In genomic region chr2:64414736-64415435, GRCh38 we compare ENCODE assay signal across 20 cellular contexts. TPM values are rescaled to one million over a fixed set of nuclear protein-coding genes. Genes with fewer than 3 reads are reported as not detected.
DNase-seq lines count a peak whose midpoint lies in the region; ATAC-seq and TF ChIP-seq lines count a peak whose summit lies in the region.
"Had no signal": no experiment of that assay in that cellular context is flagged by ENCODE, and none has a peak within 500 bp of the region (broad histone marks: within the 10 kb centered on the region; RNA-seq: fewer than 3 reads in every experiment).

No MANE protein-coding gene starts in this region.

- H3K9me3 Mint-ChIP-seq in activated CD4-positive, alpha-beta memory T cell treated with anti-CD3 and anti-CD28 coated beads for 36 hours = no peaks in the 10 kb centered on the region
- H3K9me3 Mint-ChIP-seq in activated CD4-positive, alpha-beta memory T cell treated with anti-CD3 and anti-CD28 coated beads, Interleukin-2, amount 10 ng/mL, durations not matched to agents 7 days and 5 days = no peaks in the 10 kb centered on the region
- H3K9me3 Mint-ChIP-seq in nephron progenitor cell = no peaks in the 10 kb centered on the region
- H3K9me3 Mint-ChIP-seq: CD8-positive, alpha-beta memory T cell had no signal

- CTCF ChIA-PET in activated CD4-positive, alpha-beta memory T cell treated with anti-CD3 and anti-CD28 coated beads for 36 hours (lab: Charles Lee) = interaction anchor here (0.6 kb wide), 1 partner anchor 26 kb away, joined by 3 read pairs; no protein-coding TSS in a partner anchor
- CTCF ChIA-PET in activated CD4-positive, alpha-beta memory T cell treated with anti-CD3 and anti-CD28 coated beads, Interleukin-2, amount 10 ng/mL, durations not matched to agents 7 days and 5 days (lab: Charles Lee) = no interaction called here

- no peak overlapping the region for H3K27ac Mint-ChIP-seq in activated CD4-positive, alpha-beta memory T cell treated with anti-CD3 and anti-CD28 coated beads for 36 hours
- H3K27ac Mint-ChIP-seq in activated CD4-positive, alpha-beta memory T cell treated with anti-CD3 and anti-CD28 coated beads, Interleukin-2, amount 10 ng/mL, durations not matched to agents 7 days and 5 days = no peak overlapping the region
- peak overlapping the region; percentile 20 for H3K27ac Mint-ChIP-seq in nephron progenitor cell
- H3K27ac Mint-ChIP-seq: CD8-positive, alpha-beta memory T cell had no signal

- ATAC-seq in upper lobe of right lung (peak; percentile 63), GM21723 (IDR thresholded peaks at IDR 0.05; ENCODE audit: unreplicated experiment) (no peak)
- ATAC-seq: GM12878 had no signal

- no peak overlapping the region for H3K27ac ChIP-seq in upper lobe of right lung
- H3K27ac ChIP-seq: BLaER1 treated with 17β-estradiol and CSF1 and Interleukin-3, amounts not matched to agents 10 nM and 100 nM had no signal

- no peaks in the 10 kb centered on the region for H3K4me1 Mint-ChIP-seq in activated CD4-positive, alpha-beta memory T cell treated with anti-CD3 and anti-CD28 coated beads for 36 hours (ENCODE audit: low read depth)
- H3K4me1 Mint-ChIP-seq in activated CD4-positive, alpha-beta memory T cell treated with anti-CD3 and anti-CD28 coated beads, Interleukin-2, amount 10 ng/mL, durations not matched to agents 7 days and 5 days = no peaks in the 10 kb centered on the region
- H3K4me1 Mint-ChIP-seq in nephron progenitor cell = peaks cover 43% of the 10 kb centered on the region
- H3K4me1 Mint-ChIP-seq: CD8-positive, alpha-beta memory T cell had no signal

- no peaks in the 10 kb centered on the region for H3K4me1 ChIP-seq in upper lobe of right lung
- H3K4me1 ChIP-seq: BLaER1 treated with 17β-estradiol and CSF1 and Interleukin-3, amounts not matched to agents 10 nM and 100 nM; HAP-1 had no signal

- no peaks in the 10 kb centered on the region for H3K36me3 ChIP-seq in upper lobe of right lung
- H3K36me3 ChIP-seq: BLaER1 treated with 17β-estradiol and CSF1 and Interleukin-3, amounts not matched to agents 10 nM and 100 nM; HAP-1 had no signal

- no peaks in the 10 kb centered on the region for H3K27me3 ChIP-seq in upper lobe of right lung
- H3K27me3 ChIP-seq: BLaER1 treated with 17β-estradiol and CSF1 and Interleukin-3, amounts not matched to agents 10 nM and 100 nM had no signal

- H3K4me3 ChIP-seq in upper lobe of right lung = no peak overlapping the region
- H3K4me3 ChIP-seq: BLaER1 treated with 17β-estradiol and CSF1 and Interleukin-3, amounts not matched to agents 10 nM and 100 nM; GM12878; HAP-1 had no signal

- H3K4me3 Mint-ChIP-seq in activated CD4-positive, alpha-beta memory T cell treated with anti-CD3 and anti-CD28 coated beads for 36 hours = no peak overlapping the region
- H3K4me3 Mint-ChIP-seq in activated CD4-positive, alpha-beta memory T cell treated with anti-CD3 and anti-CD28 coated beads, Interleukin-2, amount 10 ng/mL, durations not matched to agents 7 days and 5 days = no peak overlapping the region
- no peak overlapping the region for H3K4me3 Mint-ChIP-seq in nephron progenitor cell
- H3K4me3 Mint-ChIP-seq: CD8-positive, alpha-beta memory T cell had no signal

- DNase-seq in activated CD4-positive, alpha-beta memory T cell treated with anti-CD3 and anti-CD28 coated beads for 36 hours = peak; percentile 24
- DNase-seq in activated CD4-positive, alpha-beta memory T cell treated with anti-CD3 and anti-CD28 coated beads, Interleukin-2, amount 10 ng/mL, durations not matched to agents 7 days and 5 days = no peak
- peak; percentile 27 for DNase-seq in RPMI8226
- DNase-seq in nephron progenitor cell = no peak
- no peak for DNase-seq in upper lobe of right lung
- no peak for DNase-seq in NCI-H510A treated with DMSO at 0.1 percent for 48 hours (lab: John Stamatoyannopoulos, UW)
- DNase-seq: CD8-positive, alpha-beta memory T cell; DMS53; EL; Karpas-422; NCI-H1092; NCI-H146; NCI-H2081; NCI-H2171 treated with DMSO at 0.1 percent for 48 hours; NCI-H446 treated with DMSO at 0.1 percent for 48 hours; SHP77 treated with DMSO at 0.1 percent for 48 hours had no signal

- no peak for TF ChIP-seq CTCF in nephron progenitor cell (IDR thresholded peaks at IDR 0.05)
- TF ChIP-seq CTCF in upper lobe of right lung (IDR thresholded peaks at IDR 0.05) = no peak

- POLR2A ChIA-PET in activated CD4-positive, alpha-beta memory T cell treated with anti-CD3 and anti-CD28 coated beads for 36 hours (lab: Charles Lee) = interaction anchor here (1.3 kb wide), 1 partner anchor 14 kb away, joined by 3 read pairs; no protein-coding TSS in a partner anchor
- POLR2A ChIA-PET in activated CD4-positive, alpha-beta memory T cell treated with anti-CD3 and anti-CD28 coated beads, Interleukin-2, amount 10 ng/mL, durations not matched to agents 7 days and 5 days (lab: Charles Lee) = no interaction called here

- H3K27me3 Mint-ChIP-seq in activated CD4-positive, alpha-beta memory T cell treated with anti-CD3 and anti-CD28 coated beads for 36 hours = no peaks in the 10 kb centered on the region
- H3K27me3 Mint-ChIP-seq in activated CD4-positive, alpha-beta memory T cell treated with anti-CD3 and anti-CD28 coated beads, Interleukin-2, amount 10 ng/mL, durations not matched to agents 7 days and 5 days = peaks cover 4% of the 10 kb centered on the region
- H3K27me3 Mint-ChIP-seq in nephron progenitor cell (ENCODE audit: low read depth, poor library complexity) = peaks cover 4% of the 10 kb centered on the region

- H3K36me3 Mint-ChIP-seq in activated CD4-positive, alpha-beta memory T cell treated with anti-CD3 and anti-CD28 coated beads for 36 hours = no peaks in the 10 kb centered on the region
- no peaks in the 10 kb centered on the region for H3K36me3 Mint-ChIP-seq in activated CD4-positive, alpha-beta memory T cell treated with anti-CD3 and anti-CD28 coated beads, Interleukin-2, amount 10 ng/mL, durations not matched to agents 7 days and 5 days (ENCODE audit: low read depth)
- H3K36me3 Mint-ChIP-seq in nephron progenitor cell (ENCODE audit: low read depth) = no peaks in the 10 kb centered on the region
- H3K36me3 Mint-ChIP-seq: CD8-positive, alpha-beta memory T cell had no signal

- intact Hi-C loops in activated CD4-positive, alpha-beta memory T cell treated with anti-CD3 and anti-CD28 coated beads for 36 hours (cut with micrococcal nuclease) = no loop called here
- intact Hi-C loops in upper lobe of right lung (cut with DNase I) = no loop called here

- H3K9me3 ChIP-seq in upper lobe of right lung = no peaks in the 10 kb centered on the region
- H3K9me3 ChIP-seq: BLaER1 treated with 17β-estradiol and CSF1 and Interleukin-3, amounts not matched to agents 10 nM and 100 nM; HAP-1 had no signal

RNA-seq across cellular contexts. Expression of gene LGALSL, which starts 39.1 kb away (rescaled TPM):
- 1 to 10 TPM; 1.3 to 1.5 TPM for total RNA-seq in activated CD4-positive, alpha-beta memory T cell treated with anti-CD3 and anti-CD28 coated beads for 36 hours
- total RNA-seq in activated CD4-positive, alpha-beta memory T cell treated with anti-CD3 and anti-CD28 coated beads, Interleukin-2, amount 10 ng/mL, durations not matched to agents 7 days and 5 days = 1 to 10 TPM; 2.1 to 2.6 TPM
- 43.2 TPM for total RNA-seq in upper lobe of right lung

Comparison
In these comparisons a context has a peak if more than half of its experiments do, and no peak if none do; other contexts are left out.
1. DNase-seq: peak in activated CD4-positive, alpha-beta memory T cell treated with anti-CD3 and anti-CD28 coated beads for 36 hours (single experiment) and RPMI8226 (single experiment); none in activated CD4-positive, alpha-beta memory T cell treated with anti-CD3 and anti-CD28 coated beads, Interleukin-2, amount 10 ng/mL, durations not matched to agents 7 days and 5 days (single experiment), nephron progenitor cell (single experiment), upper lobe of right lung (single experiment) and NCI-H510A treated with DMSO at 0.1 percent for 48 hours (single experiment).
2. RNA of gene LGALSL, which starts 39.1 kb away (total RNA-seq): 43.2 TPM in upper lobe of right lung (single experiment); 2.1 to 2.6 TPM in activated CD4-positive, alpha-beta memory T cell treated with anti-CD3 and anti-CD28 coated beads, Interleukin-2, amount 10 ng/mL, durations not matched to agents 7 days and 5 days and 1.3 to 1.5 TPM in activated CD4-positive, alpha-beta memory T cell treated with anti-CD3 and anti-CD28 coated beads for 36 hours; every median in the first group is over 10 times any median in the second.